26 cellular contexts compared by ENCODE assay signal in genomic region chr1:156880473-156880872, GRCh38. TPM values are rescaled to one million over a fixed set of nuclear protein-coding genes. Genes with fewer than 3 reads are reported as not detected.
"Had no signal": no experiment of that assay in that cellular context is flagged by ENCODE, and none has a peak within 500 bp of the region (broad histone marks: within the 10 kb centered on the region; RNA-seq: fewer than 3 reads in every experiment).

No MANE protein-coding gene starts in this region.

- ATAC-seq: heart right ventricle; left lobe of liver; natural killer cell; pancreas; right cardiac atrium; stimulated activated effector memory CD8-positive, alpha-beta T cell treated with anti-CD3 and anti-CD28 coated beads, Interleukin-12 subunit alpha, Interleukin-12 subunit beta, amount 100 ng/mL, for 72 hours; stimulated activated naive CD8-positive, alpha-beta T cell treated with anti-CD3 and anti-CD28 coated beads, Interleukin-15, Interleukin-2, amounts not matched to agents 100 U/mL and 50 U/mL, for 24 hours had no signal

- H3K27me3 ChIP-seq: pancreas, thyroid gland had no signal

- H3K36me3 Mint-ChIP-seq: natural killer cell; stimulated activated effector memory CD8-positive, alpha-beta T cell treated with anti-CD3 and anti-CD28 coated beads, Interleukin-12 subunit alpha, Interleukin-12 subunit beta, amount 100 ng/mL, for 72 hours; type B pancreatic cell had no signal

- H3K27ac Mint-ChIP-seq: natural killer cell; stimulated activated effector memory CD8-positive, alpha-beta T cell treated with anti-CD3 and anti-CD28 coated beads, Interleukin-12 subunit alpha, Interleukin-12 subunit beta, amount 100 ng/mL, for 72 hours; type B pancreatic cell had no signal

- H3K4me3 ChIP-seq: coronary artery, heart right ventricle, pancreas, suprapubic skin, thyroid gland had no signal

- DNase-seq: effector CD4-positive, alpha-beta T cell; foreskin melanocyte; heart right ventricle; hypothalamus; islet precursor cell; mammary epithelial cell; natural killer cell; nucleus accumbens; small intestine; stimulated activated CD4-positive, alpha-beta T cell treated with anti-CD3 and anti-CD28 coated beads, Interleukin-12 subunit alpha, Interleukin-12 subunit beta, amount 100 ng/mL, for 4 hours; stimulated activated CD4-positive, alpha-beta T cell treated with anti-CD3 and anti-CD28 coated beads, Interleukin-4, amount 100 ng/mL, for 1 hour; stimulated activated CD8-positive, alpha-beta memory T cell treated with anti-CD3 and anti-CD28 coated beads, Interleukin-4, amount 100 ng/mL, for 48 hours; stimulated activated naive CD8-positive, alpha-beta T cell treated with anti-CD3 and anti-CD28 coated beads, Interleukin-15, Interleukin-2, amounts not matched to agents 100 U/mL and 50 U/mL, for 24 hours; thyroid gland had no signal

- H3K4me1 ChIP-seq: pancreas, suprapubic skin, thyroid gland had no signal

- H3K9me3 Mint-ChIP-seq: natural killer cell; neural crest cell; stimulated activated effector memory CD8-positive, alpha-beta T cell treated with anti-CD3 and anti-CD28 coated beads, Interleukin-12 subunit alpha, Interleukin-12 subunit beta, amount 100 ng/mL, for 72 hours; type B pancreatic cell had no signal

- H3K36me3 ChIP-seq: heart right ventricle, pancreas, suprapubic skin, thyroid gland had no signal

- H3K9me3 ChIP-seq: heart right ventricle, pancreas, suprapubic skin, thyroid gland had no signal

- H3K4me3 Mint-ChIP-seq: natural killer cell; neural crest cell; stimulated activated effector memory CD8-positive, alpha-beta T cell treated with anti-CD3 and anti-CD28 coated beads, Interleukin-12 subunit alpha, Interleukin-12 subunit beta, amount 100 ng/mL, for 72 hours; type B pancreatic cell had no signal

- H3K27ac ChIP-seq: coronary artery, heart right ventricle, pancreas, suprapubic skin, thyroid gland had no signal

- H3K4me1 Mint-ChIP-seq: natural killer cell; neural crest cell; stimulated activated effector memory CD8-positive, alpha-beta T cell treated with anti-CD3 and anti-CD28 coated beads, Interleukin-12 subunit alpha, Interleukin-12 subunit beta, amount 100 ng/mL, for 72 hours had no signal

RNA-seq across cellular contexts. Expression of gene PEAR1, which starts 13.0 kb away (rescaled TPM):
- total RNA-seq: progenitor cell of endocrine pancreas had no signal

RNA-seq across cellular contexts. Expression of gene NTRK1, which starts 19.8 kb away (rescaled TPM):
- total RNA-seq: dermis microvascular lymphatic vessel endothelial cell, left lobe of liver, mammary epithelial cell, progenitor cell of endocrine pancreas had no signal
- polyA plus RNA-seq: mammary epithelial cell had no signal

RNA-seq across cellular contexts. Expression of gene INSRR, which starts 21.6 kb away (rescaled TPM):
- total RNA-seq: dermis microvascular lymphatic vessel endothelial cell, left lobe of liver, lower leg skin, mammary epithelial cell, progenitor cell of endocrine pancreas, suprapubic skin, thyroid gland had no signal
- polyA plus RNA-seq: mammary epithelial cell had no signal

RNA-seq across cellular contexts. Expression of gene LRRC71, which starts 40.0 kb away (rescaled TPM):
- total RNA-seq: left lobe of liver, lower leg skin, mammary epithelial cell, myocyte, natural killer cell, neural crest cell, pancreas, progenitor cell of endocrine pancreas, suprapubic skin, thyroid gland had no signal
- polyA plus RNA-seq: mammary epithelial cell had no signal
